Comparison of ENCODE assay signal across 10 cellular contexts in genomic region chr3:188584958-188585689, GRCh38.
DNase-seq lines count a peak whose midpoint lies in the region; ATAC-seq and TF ChIP-seq lines count a peak whose summit lies in the region.
"Had no signal": no experiment of that assay in that cellular context is flagged by ENCODE, and none has a peak within 500 bp of the region (broad histone marks: within the 10 kb centered on the region; RNA-seq: fewer than 3 reads in every experiment).

No MANE protein-coding gene starts in this region.

- in situ Hi-C loops in mammary epithelial cell (cut with MboI; ENCODE audit: low sequenced_read_pairs in 2 of 2): loop anchor here in 1 of 2 donors (25.0 kb wide), 1 partner anchor 848 kb away; the partner anchor contains the start of gene BCL6

- peaks cover 11 to 31% (median 17%) of the 10 kb centered on the region in 3 donors for H3K4me1 Mint-ChIP-seq in naive B cell

- H3K27ac ChIP-seq in mammary epithelial cell (ENCODE audit: insufficient read depth, low read depth, low read length) (peak overlapping the region; percentile 68), Peyer's patch (no peak overlapping the region)

- peak overlapping the region; percentile 83 for H3K4me2 ChIP-seq in mammary epithelial cell (ENCODE audit: insufficient read depth, low read depth, low read length)

- H3K9me3 ChIP-seq in mammary epithelial cell (replicated peaks; ENCODE audit: insufficient read depth, low read length) (no peaks in the 10 kb centered on the region), Peyer's patch (no peaks in the 10 kb centered on the region)

- H2AFZ ChIP-seq in mammary epithelial cell (ENCODE audit: low read depth, low read length): peak overlapping the region; percentile 44

- H3K4me1 ChIP-seq in mammary epithelial cell (ENCODE audit: insufficient read depth, low read length) (peaks cover 19% of the 10 kb centered on the region), Peyer's patch (peaks cover 0 to 18% (median 9%) of the 10 kb centered on the region in 4 donors)

- intact Hi-C loops in mammary epithelial cell (cut with micrococcal nuclease): no loop called here

- H3K27me3 ChIP-seq in mammary epithelial cell (ENCODE audit: insufficient read depth, low read length): no peaks in the 10 kb centered on the region
- no peaks in the 10 kb centered on the region for H3K27me3 ChIP-seq in Peyer's patch

- peak overlapping the region in 5 of 8 donors; percentile 45 to 69 (median 61) for H3K4me3 Mint-ChIP-seq in naive B cell

- peak overlapping the region in 4 of 6 donors; percentile 75 to 93 (median 90) for H3K27ac Mint-ChIP-seq in naive B cell

- no peak for TF ChIP-seq POLR2A in Peyer's patch (IDR thresholded peaks at IDR 0.05)

- H3K27me3 Mint-ChIP-seq in naive B cell: no peaks in the 10 kb centered on the region

- CTCF ChIA-PET in mammary epithelial cell (lab: Charles Lee; ENCODE audit: low non-redundant PET): interaction anchor here (0.8 kb wide), 1 partner anchor 562 kb away, joined by 3 read pairs; no protein-coding TSS in a partner anchor

- dilution Hi-C loops in mammary epithelial cell (cut with HindIII; ENCODE audit: low sequenced_read_pairs): no loop called here

- H3K36me3 ChIP-seq in mammary epithelial cell (ENCODE audit: insufficient read depth, low read length) (no peaks in the 10 kb centered on the region), Peyer's patch (no peaks in the 10 kb centered on the region)

- ATAC-seq in naive B cell (ENCODE audit: low read depth in 2 of 2) (peak in 1 of 2 donors; percentile 48), GM18519 (IDR thresholded peaks at IDR 0.05; ENCODE audit: low FRiP score, unreplicated experiment) (no peak), HG03565 (IDR thresholded peaks at IDR 0.05; ENCODE audit: unreplicated experiment) (no peak)

- H4K20me1 ChIP-seq in mammary epithelial cell (ENCODE audit: insufficient read depth, low read length): no peaks in the 10 kb centered on the region

- BruUV-seq in mammary epithelial cell (replicated peaks; lab: Mats Ljungman, UMichigan): no TSS peak

- H3K36me3 Mint-ChIP-seq in naive B cell: no peaks in the 10 kb centered on the region

- DNase-seq in ELR (ENCODE audit: low read depth) (peak; percentile 48), NAMALWA (ENCODE audit: low spot score) (peak; percentile 22), mammary epithelial cell (peak; percentile 78), naive B cell (no peak), Peyer's patch (no peak), NCI-H510A treated with DMSO at 0.1 percent for 48 hours (lab: John Stamatoyannopoulos, UW) (no peak)
- DNase-seq: kidney; stimulated activated CD4-positive, alpha-beta T cell treated with anti-CD3 and anti-CD28 coated beads, Interleukin-4, amount 100 ng/mL, for 24 hours had no signal

- H3K9ac ChIP-seq in mammary epithelial cell (ENCODE audit: insufficient read depth, low read length): peak overlapping the region; percentile 62

- TF ChIP-seq CTCF in mammary epithelial cell (conservative IDR thresholded peaks at IDR 0.05 in 1 of 2, IDR thresholded peaks at IDR 0.05 in 1 of 2; ENCODE audit: extremely low read depth in 1 of 2, insufficient read depth in 1 of 2, low read depth in 1 of 2, low read length in 2 of 2): peak; percentile 3 to 5
- no peak for TF ChIP-seq CTCF in Peyer's patch (IDR thresholded peaks at IDR 0.05)

- H3K4me3 ChIP-seq in mammary epithelial cell (replicated peaks in 1 of 3; ENCODE audit: insufficient read depth in 1 of 3, low read depth in 2 of 3, low read length in 3 of 3) (peak overlapping the region in 2 of 3 experiments; percentile 45 to 53), Peyer's patch (no peak overlapping the region)

- peaks cover 4% of the 10 kb centered on the region for H3K79me2 ChIP-seq in mammary epithelial cell (ENCODE audit: insufficient read depth, low read length)

- 23% methylated on average over 4 of the region's 4 CpGs for WGBS in mammary epithelial cell (ENCODE audit: low coverage, missing lambda C conversion rate)

- H3K9me3 Mint-ChIP-seq in naive B cell: peaks cover 0 to 4% (median 0%) of the 10 kb centered on the region in 7 donors

Comparison
In these comparisons a context has a peak if more than half of its experiments do, and no peak if none do; other contexts are left out.
1. DNase-seq: peak in ELR (single experiment), NAMALWA (single experiment) and mammary epithelial cell (single experiment); none in naive B cell (single experiment), Peyer's patch (0 of 3) and NCI-H510A treated with DMSO at 0.1 percent for 48 hours (single experiment).
2. H3K4me3 ChIP-seq: peak in mammary epithelial cell (2 of 3); none in Peyer's patch (0 of 4).
3. CTCF ChIP-seq: peak in mammary epithelial cell (2 of 2); none in Peyer's patch (0 of 6).